Comparison of ENCODE assay signal across 15 cellular contexts in genomic region chr10:70673929-70674559, GRCh38. TPM values are rescaled to one million over a fixed set of nuclear protein-coding genes. Genes with fewer than 3 reads are reported as not detected.
DNase-seq lines count a peak whose midpoint lies in the region; ATAC-seq and TF ChIP-seq lines count a peak whose summit lies in the region.
"Had no signal": no experiment of that assay in that cellular context is flagged by ENCODE, and none has a peak within 500 bp of the region (broad histone marks: within the 10 kb centered on the region; RNA-seq: fewer than 3 reads in every experiment).

No MANE protein-coding gene starts in this region.

- H3K4me3 Mint-ChIP-seq in brain (peak overlapping the region in 3 of 5 experiments; percentile 78 to 85 (median 81)), nephron (peak overlapping the region in 2 of 3 experiments; percentile 79 to 84)
- H3K4me3 Mint-ChIP-seq: activated CD4-positive, alpha-beta T cell treated with anti-CD3 and anti-CD28 coated beads, Interleukin-2, amount 10 ng/mL, durations not matched to agents 7 days and 5 days; activated naive CD4-positive, alpha-beta T cell treated with anti-CD3 and anti-CD28 coated beads for 36 hours had no signal

- no peak overlapping the region for H2AK9ac ChIP-seq in IMR-90 (replicated peaks; ENCODE audit: low read depth, low read length, poor library complexity)

- no peaks in the 10 kb centered on the region for H3K79me1 ChIP-seq in IMR-90 (ENCODE audit: low read depth in 1 of 2, low read length in 2 of 2)

- H3K27ac Mint-ChIP-seq in brain (peak overlapping the region in 1 of 5 experiments; percentile 58), nephron (peak overlapping the region in 1 of 3 experiments; percentile 25)
- H3K27ac Mint-ChIP-seq: activated CD4-positive, alpha-beta T cell treated with anti-CD3 and anti-CD28 coated beads, Interleukin-2, amount 10 ng/mL, durations not matched to agents 7 days and 5 days; activated naive CD4-positive, alpha-beta T cell treated with anti-CD3 and anti-CD28 coated beads for 36 hours; naive B cell had no signal

- H3K27me3 Mint-ChIP-seq in brain (peaks cover 54% of the 10 kb centered on the region), nephron (ENCODE audit: low read depth) (peaks cover 46% of the 10 kb centered on the region)

- H2AFZ ChIP-seq in IMR-90 (replicated peaks; ENCODE audit: low read length, poor library complexity) = no peak overlapping the region

- CTCF ChIA-PET in AG04450 (lab: Charles Lee) (interaction anchor here (1.0 to 1.2 kb wide), 2 partner anchors 115 to 124 kb away, joined by 3 to 6 read pairs; no protein-coding TSS in a partner anchor), IMR-90 (lab: Yijun Ruan, JAX) (interaction anchor here (0.9 kb wide), 1 partner anchor 10 kb away, joined by 3 read pairs; no protein-coding TSS in a partner anchor)

- H3K4me1 ChIP-seq in IMR-90 (ENCODE audit: control insufficient read depth, insufficient read depth, low read length) = peaks cover 7% of the 10 kb centered on the region; the same call in 1 of the 2 replicates

- peaks cover 61% of the 10 kb centered on the region for H3K4me1 Mint-ChIP-seq in brain
- peaks cover 68% of the 10 kb centered on the region for H3K4me1 Mint-ChIP-seq in nephron

- H4K5ac ChIP-seq in IMR-90 (ENCODE audit: low read depth, low read length) = no peak overlapping the region

- H3K4me3 ChIP-seq in AG04450 (ENCODE audit: low read depth, low read length) = peak overlapping the region; percentile 64
- H3K4me3 ChIP-seq in IMR-90 (ENCODE audit: insufficient read depth, low read depth, low read length) = no peak overlapping the region

- H3K56ac ChIP-seq in IMR-90 (ENCODE audit: extremely low read depth, insufficient read depth, low read length) = no peak overlapping the region

- no peak overlapping the region; the same call in 1 of the 2 replicates for H3K4me2 ChIP-seq in IMR-90 (ENCODE audit: low read depth, low read length)

- no peak overlapping the region for H2AK5ac ChIP-seq in IMR-90 (ENCODE audit: low read depth, low read length)

- H3K14ac ChIP-seq in IMR-90 (replicated peaks; ENCODE audit: low read depth, low read length) = no peak overlapping the region

- 50% methylated on average over 3 of the region's 11 CpGs; no CpG with 5 or more reads in 1 of the 2 experiments for WGBS in IMR-90 (ENCODE audit: extremely low coverage in 2 of 2, insufficient read length in 1 of 2), 2 experiments

- no peak overlapping the region for H4K8ac ChIP-seq in IMR-90 (ENCODE audit: low read depth in 2 of 2, low read length in 2 of 2)

- DNase-seq in AG04450 (ENCODE audit: low read depth, low spot score) (no peak), IMR-90 (no peak), G401 (ENCODE audit: low spot score) (no peak)
- DNase-seq in stimulated activated CD4-positive, alpha-beta T cell treated with anti-CD3 and anti-CD28 coated beads, Interleukin-4, amount 100 ng/mL, for 1 hour = no peak
- no peak for DNase-seq in stimulated activated CD4-positive, alpha-beta T cell treated with anti-CD3 and anti-CD28 coated beads, Interleukin-4, amount 100 ng/mL, for 24 hours
- DNase-seq: activated CD4-positive, alpha-beta T cell treated with anti-CD3 and anti-CD28 coated beads, Interleukin-2, amount 10 ng/mL, durations not matched to agents 7 days and 5 days; activated naive CD4-positive, alpha-beta T cell treated with anti-CD3 and anti-CD28 coated beads for 36 hours; Calu3; effector CD8-positive, alpha-beta T cell; naive B cell; NCI-H510A had no signal

- H3K27ac ChIP-seq in AG04450 (ENCODE audit: low read depth, low read length) = peak overlapping the region; percentile 75
- H3K27ac ChIP-seq in IMR-90 (ENCODE audit: insufficient read depth, low read length) = no peak overlapping the region

- no peak for TF ChIP-seq RAD21 in IMR-90 (IDR thresholded peaks at IDR 0.05; ENCODE audit: low read length)

- POLR2A ChIA-PET in AG04450 (lab: Yijun Ruan, JAX) = interaction anchor here (0.9 to 2.0 kb wide), 7 partner anchors 10 to 122 kb away, joined by 4 to 13 read pairs (median 6); no protein-coding TSS in a partner anchor
- POLR2A ChIA-PET in IMR-90 (lab: Charles Lee; ENCODE audit: unreplicated experiment) = no interaction called here

- H3K36me3 Mint-ChIP-seq in brain = no peaks in the 10 kb centered on the region
- no peaks in the 10 kb centered on the region for H3K36me3 Mint-ChIP-seq in nephron (ENCODE audit: low read depth)

- H3K9ac ChIP-seq in IMR-90 (ENCODE audit: low read depth, low read length) = no peak overlapping the region

- ATAC-seq in IMR-90 (ENCODE audit: low read depth) (no peak), HG03280 (IDR thresholded peaks at IDR 0.05; ENCODE audit: unreplicated experiment) (no peak)

- H3K9me1 ChIP-seq in IMR-90 (ENCODE audit: insufficient read depth, low read length) = peaks cover 4% of the 10 kb centered on the region; the same call in 1 of the 2 replicates

- in situ Hi-C loops in IMR-90 (cut with MboI; ENCODE audit: low sequenced_read_pairs) = no loop called here
- in situ Hi-C loops in G401 (cut with HindIII; ENCODE audit: low sequenced_read_pairs) = no loop called here

- TF ChIP-seq POLR2A in IMR-90 (IDR thresholded peaks at IDR 0.05; ENCODE audit: low read depth, low read length) = no peak

- H3K18ac ChIP-seq in IMR-90 (ENCODE audit: low read depth, low read length) = no peak overlapping the region

- BruUV-seq in IMR-90 (replicated peaks; lab: Mats Ljungman, UMichigan) = no TSS peak

- dilution Hi-C loops in IMR-90 (cut with HindIII; ENCODE audit: low sequenced_read_pairs, unreplicated experiment) = no loop called here

- no peaks in the 10 kb centered on the region for H3K36me3 ChIP-seq in IMR-90 (ENCODE audit: control insufficient read depth, insufficient read depth, low read length)

- H3K9me3 Mint-ChIP-seq in brain = peaks cover 0 to 13% (median 2%) of the 10 kb centered on the region in 5 experiments
- H3K9me3 Mint-ChIP-seq in nephron = no peaks in the 10 kb centered on the region
- H3K9me3 Mint-ChIP-seq: activated CD4-positive, alpha-beta T cell treated with anti-CD3 and anti-CD28 coated beads, Interleukin-2, amount 10 ng/mL, durations not matched to agents 7 days and 5 days; activated naive CD4-positive, alpha-beta T cell treated with anti-CD3 and anti-CD28 coated beads for 36 hours had no signal

- H4K20me1 ChIP-seq in IMR-90 (ENCODE audit: insufficient read depth, low read length) = no peaks in the 10 kb centered on the region

- peak overlapping the region; percentile 15; the same call in 1 of the 2 replicates for H3K4ac ChIP-seq in IMR-90 (ENCODE audit: low read depth, low read length)

- peak overlapping the region; percentile 19; the same call in 1 of the 2 replicates for H2BK120ac ChIP-seq in IMR-90 (ENCODE audit: low read depth, low read length)

- no peak overlapping the region for H2BK5ac ChIP-seq in IMR-90 (ENCODE audit: low read depth, low read length, poor library complexity, severe bottlenecking)

- H4K91ac ChIP-seq in IMR-90 (ENCODE audit: insufficient read depth, low read depth, low read length) = no peak overlapping the region

- H3K9me3 ChIP-seq in AG04450 (ENCODE audit: control insufficient read depth, insufficient read depth, low read length) = no peaks in the 10 kb centered on the region; the same call in 1 of the 2 replicates
- no peaks in the 10 kb centered on the region for H3K9me3 ChIP-seq in IMR-90 (ENCODE audit: control insufficient read depth, insufficient read depth, low read length)

- peaks cover 4% of the 10 kb centered on the region for H3K27me3 ChIP-seq in AG04450 (ENCODE audit: control insufficient read depth, insufficient read depth, low read length)
- H3K27me3 ChIP-seq in IMR-90 (ENCODE audit: control insufficient read depth, insufficient read depth, low read length) = peaks cover 10% of the 10 kb centered on the region

- intact Hi-C loops in IMR-90 (cut with micrococcal nuclease) = loop anchor here (1.0 to 5.0 kb wide), 2 partner anchors 122 to 206 kb away; no protein-coding TSS in a partner anchor

- H2BK20ac ChIP-seq in IMR-90 (ENCODE audit: low read depth, low read length) = no peak overlapping the region

- H3K23ac ChIP-seq in IMR-90 (ENCODE audit: low read depth, low read length) = no peak overlapping the region

- H2BK15ac ChIP-seq in IMR-90 (ENCODE audit: low read depth, low read length) = no peak overlapping the region

- no peak for TF ChIP-seq CTCF in AG04450 (IDR thresholded peaks at IDR 0.05; ENCODE audit: low read depth, low read length)
- no peak for TF ChIP-seq CTCF in IMR-90 (conservative IDR thresholded peaks at IDR 0.05; ENCODE audit: low read depth, low read length)
- TF ChIP-seq CTCF in brain (conservative IDR thresholded peaks at IDR 0.05) = no peak
- TF ChIP-seq CTCF in nephron (IDR thresholded peaks at IDR 0.05; ENCODE audit: unreplicated experiment in 3 of 3) = no peak

TF ChIP-seq in IMR-90, 13 proteins besides CTCF, POLR2A, EP300 and RAD21 (continues in another document):
- no peak for TF ChIP-seq USF2 (IDR thresholded peaks at IDR 0.05; ENCODE audit: low read depth, low read length)
- no peak for TF ChIP-seq CEBPB (IDR thresholded peaks at IDR 0.05; ENCODE audit: low read depth, low read length)
- no peak for TF ChIP-seq RCOR1 (IDR thresholded peaks at IDR 0.05; ENCODE audit: insufficient replicate concordance, low read length)
- TF ChIP-seq MXI1 (IDR thresholded peaks at IDR 0.05; ENCODE audit: borderline replicate concordance, low read depth, low read length) = no peak
- TF ChIP-seq FOS (IDR thresholded peaks at IDR 0.05; ENCODE audit: low read depth, low read length) = no peak
- no peak for TF ChIP-seq SMC3 (IDR thresholded peaks at IDR 0.05; ENCODE audit: low read depth, low read length)
- no peak for TF ChIP-seq NFE2L2 (IDR thresholded peaks at IDR 0.05; ENCODE audit: low read depth, low read length)

RNA-seq across cellular contexts. Expression of gene ADAMTS14, which starts 1.7 kb away (rescaled TPM):
- polyA plus RNA-seq in AG04450 (2011; rRNA removed) = 2.9 and 4.6 TPM in 2 replicates
- 3.4 and 4.0 TPM in 2 replicates for polyA minus RNA-seq in AG04450 (2011; rRNA and poly(A)+ RNA removed)
- under 0.01 TPM in 2 replicates for total RNA-seq in IMR-90 (2012; rRNA removed)
- 0.31 and 0.33 TPM in 2 replicates for polyA plus RNA-seq in IMR-90 (2012; rRNA removed)
- polyA plus RNA-seq in IMR-90 (2012; cell fraction: cytosol; rRNA removed) = 0.14 and 0.34 TPM in 2 replicates
- 2.5 and 4.3 TPM in 2 replicates for polyA plus RNA-seq in IMR-90 (2012; cell fraction: nucleus; rRNA removed; ENCODE audit: low replicate concordance)
- 1.7 TPM for polyA plus RNA-seq in brain (ENCODE audit: insufficient read depth, low read depth, low replicate concordance)
- 0.03 TPM in 1 of 2 replicates, not detected in the other for total RNA-seq in G401 (2014; rRNA removed; shearing (Covaris generic))
- total RNA-seq: activated CD4-positive, alpha-beta T cell treated with anti-CD3 and anti-CD28 coated beads, Interleukin-2, amount 10 ng/mL, durations not matched to agents 7 days and 5 days; activated naive CD4-positive, alpha-beta T cell treated with anti-CD3 and anti-CD28 coated beads for 36 hours; subcutaneous adipose tissue had no signal
